Comparison of ENCODE assay signal across 22 cellular contexts in genomic region chr4:34943719-34944386, GRCh38.
"Had no signal": no experiment of that assay in that cellular context is flagged by ENCODE, and none has a peak within 500 bp of the region (broad histone marks: within the 10 kb centered on the region; RNA-seq: fewer than 3 reads in every experiment).

No MANE protein-coding gene starts in this region.

- H3K27ac ChIP-seq: RWPE1 had no signal

- FAIRE-seq: HepG2 had no signal

- DNase-seq: IMR-90, Karpas-422, KG1, MG63, NCI-H1092, NCI-H1105 treated with DMSO at 0.1 percent for 48 hours, NCI-H1417 treated with DMSO at 0.1 percent for 48 hours, NCI-H146, NCI-H1694 treated with DMSO at 0.1 percent for 48 hours, NCI-H1930, NCI-H2081, NCI-H2107, NCI-H2227 treated with DMSO at 0.1 percent for 48 hours, NCI-H524 treated with DMSO at 0.1 percent for 48 hours, NCI-H69, NCI-H774, PC-3, SHP77, SK-N-SH, SW 1271 had no signal

- H3K9me3 ChIP-seq: MG63, SK-N-SH had no signal

- H3K27me3 ChIP-seq: MG63 had no signal

- H3K36me3 ChIP-seq: MG63 had no signal

- H3K9ac ChIP-seq: SK-N-SH had no signal

- H3K4me3 ChIP-seq: MG63 had no signal

- H3K4me2 ChIP-seq: SK-N-SH had no signal
